1 cellular context compared by ENCODE assay signal in the genomic region with DNA sequence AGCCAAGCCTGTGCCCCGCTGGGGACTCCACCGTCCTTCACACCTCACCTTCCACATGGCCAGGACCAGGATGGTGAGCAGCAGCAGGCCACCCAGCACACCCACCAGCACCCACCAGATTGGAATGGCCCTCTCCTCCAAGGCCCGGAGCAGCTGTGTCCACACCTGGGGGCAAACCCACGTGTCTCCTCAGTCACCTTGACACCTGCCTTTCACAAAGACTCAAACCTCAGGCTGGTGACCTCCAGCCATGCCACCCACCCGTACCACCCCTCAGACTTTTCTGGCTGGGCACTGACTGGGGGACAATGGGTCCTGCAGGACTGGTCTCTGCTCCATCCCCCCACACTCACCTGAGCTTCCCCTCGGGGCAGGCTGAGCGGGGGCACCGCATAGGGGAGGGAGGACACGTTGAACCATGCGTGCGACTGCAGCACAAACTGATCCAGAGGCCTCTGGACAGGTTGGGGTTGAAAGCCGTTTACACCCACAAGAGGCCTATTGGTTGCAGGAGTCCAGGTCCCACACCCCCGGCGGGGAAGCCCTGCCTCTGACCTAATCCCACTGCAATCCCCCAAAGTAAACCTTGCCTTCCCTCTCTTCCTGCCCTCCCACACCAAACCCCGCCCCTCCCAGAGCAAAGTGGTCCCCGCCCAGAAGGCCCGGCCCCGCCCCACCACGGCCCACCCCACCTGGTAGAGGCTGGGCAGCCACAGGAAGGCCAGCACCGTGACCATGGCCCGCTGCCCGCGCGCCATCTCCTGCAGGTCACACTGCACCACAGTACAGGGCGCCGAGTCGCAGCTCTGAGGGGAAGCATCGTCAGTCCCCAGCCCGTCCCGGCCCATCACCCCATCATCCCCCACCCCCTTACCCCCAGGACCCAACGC.
A peak's percentile ranks its signal among the peaks of the same experiment; 100 is the strongest.
TF ChIP-seq lines count a peak whose summit lies in the region.

No MANE protein-coding gene starts in this region.

TF ChIP-seq in HepG2, 621 proteins besides CTCF, POLR2A, EP300 and RAD21 (continued from another document and continues in another):
- 0 out of 2 replicates have a peak, but pooled peaks have one; percentile 57 for TF ChIP-seq BCL3 (CRISPR knock-in tag; IDR thresholded peaks at IDR 0.05)
- TF ChIP-seq ZNF724P (CRISPR knock-in tag; IDR thresholded peaks at IDR 0.05; ENCODE audit: borderline replicate concordance): peak; percentile 74; the same call in 1 of the 2 replicates
- peak; percentile 50; the same call in 1 of the 2 replicates for TF ChIP-seq KDM5B (CRISPR knock-in tag; IDR thresholded peaks at IDR 0.05; ENCODE audit: borderline replicate concordance)
- TF ChIP-seq ZNF510 (CRISPR knock-in tag; IDR thresholded peaks at IDR 0.05; ENCODE audit: low read depth): 0 out of 2 replicates have a peak, but pooled peaks have one; percentile 45
- peak; percentile 75; the same call in 1 of the 2 replicates for TF ChIP-seq ZSCAN20 (CRISPR knock-in tag; IDR thresholded peaks at IDR 0.05; ENCODE audit: borderline replicate concordance)
- peak; percentile 35; the same call in 1 of the 2 replicates for TF ChIP-seq ZNF710 (CRISPR knock-in tag; IDR thresholded peaks at IDR 0.05; ENCODE audit: borderline replicate concordance)
- TF ChIP-seq ZFP90 (CRISPR knock-in tag; IDR thresholded peaks at IDR 0.05; ENCODE audit: borderline replicate concordance): no peak
- TF ChIP-seq THAP11 (CRISPR knock-in tag; IDR thresholded peaks at IDR 0.05): peak; percentile 8; the same call in 1 of the 2 replicates
- no peak for TF ChIP-seq ZBTB34 (CRISPR knock-in tag; IDR thresholded peaks at IDR 0.05)
- 0 out of 2 replicates have a peak, but pooled peaks have one; percentile 64 for TF ChIP-seq ZNF619 (CRISPR knock-in tag; IDR thresholded peaks at IDR 0.05)
- TF ChIP-seq MAX (IDR thresholded peaks at IDR 0.05): peak; percentile 73
- TF ChIP-seq ZNF318 (CRISPR knock-in tag; IDR thresholded peaks at IDR 0.05): no peak
- TF ChIP-seq TCF7 (IDR thresholded peaks at IDR 0.05; ENCODE audit: low read depth): no peak
- peak; percentile 52 for TF ChIP-seq SPEN (CRISPR knock-in tag; IDR thresholded peaks at IDR 0.05; ENCODE audit: low read depth)
- peak; percentile 19; the same call in 1 of the 2 replicates for TF ChIP-seq IKZF5 (CRISPR knock-in tag; IDR thresholded peaks at IDR 0.05)
- TF ChIP-seq ZNF326 (CRISPR knock-in tag; IDR thresholded peaks at IDR 0.05; ENCODE audit: borderline replicate concordance): no peak
- TF ChIP-seq ATF2 (CRISPR knock-in tag; IDR thresholded peaks at IDR 0.05): no peak
- peak; percentile 71 for TF ChIP-seq NFYB (CRISPR knock-in tag; IDR thresholded peaks at IDR 0.05)
- TF ChIP-seq REL (CRISPR knock-in tag; conservative IDR thresholded peaks at IDR 0.05): no peak
- peak; percentile 57; the same call in 1 of the 2 replicates for TF ChIP-seq ZBTB7B (CRISPR knock-in tag; IDR thresholded peaks at IDR 0.05)
- peak; percentile 28; the same call in 1 of the 2 replicates for TF ChIP-seq ZNF431 (CRISPR knock-in tag; IDR thresholded peaks at IDR 0.05; ENCODE audit: borderline replicate concordance, low read depth)
- TF ChIP-seq, protein P1, sequence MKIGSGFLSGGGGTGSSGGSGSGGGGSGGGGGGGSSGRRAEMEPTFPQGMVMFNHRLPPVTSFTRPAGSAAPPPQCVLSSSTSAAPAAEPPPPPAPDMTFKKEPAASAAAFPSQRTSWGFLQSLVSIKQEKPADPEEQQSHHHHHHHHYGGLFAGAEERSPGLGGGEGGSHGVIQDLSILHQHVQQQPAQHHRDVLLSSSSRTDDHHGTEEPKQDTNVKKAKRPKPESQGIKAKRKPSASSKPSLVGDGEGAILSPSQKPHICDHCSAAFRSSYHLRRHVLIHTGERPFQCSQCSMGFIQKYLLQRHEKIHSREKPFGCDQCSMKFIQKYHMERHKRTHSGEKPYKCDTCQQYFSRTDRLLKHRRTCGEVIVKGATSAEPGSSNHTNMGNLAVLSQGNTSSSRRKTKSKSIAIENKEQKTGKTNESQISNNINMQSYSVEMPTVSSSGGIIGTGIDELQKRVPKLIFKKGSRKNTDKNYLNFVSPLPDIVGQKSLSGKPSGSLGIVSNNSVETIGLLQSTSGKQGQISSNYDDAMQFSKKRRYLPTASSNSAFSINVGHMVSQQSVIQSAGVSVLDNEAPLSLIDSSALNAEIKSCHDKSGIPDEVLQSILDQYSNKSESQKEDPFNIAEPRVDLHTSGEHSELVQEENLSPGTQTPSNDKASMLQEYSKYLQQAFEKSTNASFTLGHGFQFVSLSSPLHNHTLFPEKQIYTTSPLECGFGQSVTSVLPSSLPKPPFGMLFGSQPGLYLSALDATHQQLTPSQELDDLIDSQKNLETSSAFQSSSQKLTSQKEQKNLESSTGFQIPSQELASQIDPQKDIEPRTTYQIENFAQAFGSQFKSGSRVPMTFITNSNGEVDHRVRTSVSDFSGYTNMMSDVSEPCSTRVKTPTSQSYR (CRISPR knock-in tag; IDR thresholded peaks at IDR 0.05; ENCODE audit: borderline replicate concordance): peak; percentile 37; the same call in 1 of the 2 replicates
- peak; percentile 32; the same call in 1 of the 2 replicates for TF ChIP-seq NFE2L1 (CRISPR knock-in tag; IDR thresholded peaks at IDR 0.05; ENCODE audit: borderline replicate concordance)
- TF ChIP-seq ZNF441 (CRISPR knock-in tag; IDR thresholded peaks at IDR 0.05; ENCODE audit: borderline replicate concordance): 0 out of 2 replicates have a peak, but pooled peaks have one; percentile 19
- 0 out of 2 replicates have a peak, but pooled peaks have one; percentile 39 for TF ChIP-seq ZNF543 (CRISPR knock-in tag; IDR thresholded peaks at IDR 0.05)
- TF ChIP-seq IRF9 (CRISPR knock-in tag; IDR thresholded peaks at IDR 0.05; ENCODE audit: borderline replicate concordance): 0 out of 2 replicates have a peak, but pooled peaks have one; percentile 31
- TF ChIP-seq NPAS2 (CRISPR knock-in tag; IDR thresholded peaks at IDR 0.05; ENCODE audit: borderline replicate concordance): no peak
- peak; percentile 52; the same call in 1 of the 2 replicates for TF ChIP-seq ZNF670 (CRISPR knock-in tag; IDR thresholded peaks at IDR 0.05; ENCODE audit: borderline replicate concordance)
- peak; percentile 71; the same call in 1 of the 2 replicates for TF ChIP-seq TBX2 (CRISPR knock-in tag; IDR thresholded peaks at IDR 0.05; ENCODE audit: borderline replicate concordance)
- no peak for TF ChIP-seq ZNF496 (CRISPR knock-in tag; IDR thresholded peaks at IDR 0.05; ENCODE audit: insufficient replicate concordance)
